In the genomic region with DNA sequence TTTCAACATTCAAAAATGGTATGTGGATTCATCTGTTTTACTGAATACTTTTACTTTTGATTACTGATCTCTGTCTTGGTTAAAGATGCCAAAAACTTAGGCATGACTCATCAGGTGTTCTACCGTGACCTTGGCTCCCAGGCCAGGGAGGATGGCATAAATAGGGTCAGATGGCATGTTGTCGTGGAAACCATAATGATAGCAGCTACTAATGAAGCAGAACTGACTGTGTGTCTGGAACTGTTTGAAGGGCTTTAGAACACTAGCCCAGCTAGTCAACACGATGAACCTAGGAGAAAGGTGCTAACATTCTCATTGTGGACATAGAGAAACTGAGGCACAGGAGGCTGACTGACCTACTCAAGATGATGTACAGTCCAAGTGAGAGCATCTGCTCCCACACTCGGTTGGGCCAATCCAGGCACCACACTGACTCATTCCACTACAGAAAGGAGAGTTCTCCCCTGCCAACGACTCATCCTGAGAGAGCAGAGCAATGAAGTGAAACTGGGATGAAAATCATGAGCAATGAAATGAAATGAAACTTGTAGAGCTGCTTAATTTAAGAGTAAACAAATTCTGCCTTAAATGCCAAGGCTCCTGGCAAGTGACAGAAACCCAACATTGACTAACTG, we compare ENCODE assay signal across 8 cellular contexts.
A peak's percentile ranks its signal among the peaks of the same experiment; 100 is the strongest.
DNase-seq lines count a peak whose midpoint lies in the region; ATAC-seq and TF ChIP-seq lines count a peak whose summit lies in the region.

No MANE protein-coding gene starts in this region.

- DNase-seq in occipital lobe (lab: John Stamatoyannopoulos, UW) (peak; percentile 18), OCI-M2 (lab: John Stamatoyannopoulos, UW; ENCODE audit: unreplicated experiment) (no peak), NCI-H748 treated with DMSO at 0.1 percent for 48 hours (lab: John Stamatoyannopoulos, UW) (no peak), cerebellar nuclear complex (lab: John Stamatoyannopoulos, UW) (no peak), lower leg skin (ENCODE audit: low spot score in 2 of 2) (no peak)

- peaks cover 52% of the 10 kb centered on the region for H3K4me1 Mint-ChIP-seq in T-helper 1 cell treated with Interleukin-12 subunit alpha and Interleukin-12 subunit beta and Interleukin-4 antibody, amounts not matched to agents 30 μg/mL and 1 μg/mL, for 36 hours (ENCODE audit: low read depth)

- no peak for TF ChIP-seq POLR2A in lower leg skin (IDR thresholded peaks at IDR 0.05)

- H3K27ac Mint-ChIP-seq in T-helper 1 cell treated with Interleukin-12 subunit alpha and Interleukin-12 subunit beta and Interleukin-4 antibody, amounts not matched to agents 30 μg/mL and 1 μg/mL, for 36 hours, result peak overlapping the region; percentile 90

- ATAC-seq in GM18519 (IDR thresholded peaks at IDR 0.05; ENCODE audit: low FRiP score, unreplicated experiment) (peak; percentile 58), HG02571 (IDR thresholded peaks at IDR 0.05; ENCODE audit: unreplicated experiment) (peak; percentile 82)

- no peaks in the 10 kb centered on the region for H3K27me3 Mint-ChIP-seq in T-helper 1 cell treated with Interleukin-12 subunit alpha and Interleukin-12 subunit beta and Interleukin-4 antibody, amounts not matched to agents 30 μg/mL and 1 μg/mL, for 36 hours (ENCODE audit: low read depth)

- H3K9me3 Mint-ChIP-seq in T-helper 1 cell treated with Interleukin-12 subunit alpha and Interleukin-12 subunit beta and Interleukin-4 antibody, amounts not matched to agents 30 μg/mL and 1 μg/mL, for 36 hours, result peaks cover 6% of the 10 kb centered on the region

- no peak for TF ChIP-seq CTCF in lower leg skin (IDR thresholded peaks at IDR 0.05)

- peak overlapping the region; percentile 71 for H3K4me3 Mint-ChIP-seq in T-helper 1 cell treated with Interleukin-12 subunit alpha and Interleukin-12 subunit beta and Interleukin-4 antibody, amounts not matched to agents 30 μg/mL and 1 μg/mL, for 36 hours

- H3K36me3 Mint-ChIP-seq in T-helper 1 cell treated with Interleukin-12 subunit alpha and Interleukin-12 subunit beta and Interleukin-4 antibody, amounts not matched to agents 30 μg/mL and 1 μg/mL, for 36 hours (ENCODE audit: low read depth), result peaks cover 2% of the 10 kb centered on the region

- no peak overlapping the region for H3K4me3 ChIP-seq in lower leg skin (ENCODE audit: low read depth, poor library complexity, severe bottlenecking)

- WGBS in lower leg skin, 2 donors, result 43 to 49% methylated on average over 5 of the region's 5 CpGs

- intact Hi-C loops in lower leg skin (cut with DNase I; ENCODE audit: low total_unique reads), result no loop called here
